In genomic region chr6:134436281-134436815, GRCh38 we compare ENCODE assay signal across 8 cellular contexts.
A peak's percentile ranks its signal among the peaks of the same experiment; 100 is the strongest.
DNase-seq lines count a peak whose midpoint lies in the region; ATAC-seq and TF ChIP-seq lines count a peak whose summit lies in the region.

No MANE protein-coding gene starts in this region.

- 41% methylated on average over 9 of the region's 9 CpGs for WGBS in prostate gland

- DNase-seq in NCI-H226 (peak; percentile 88), activated T-cell treated with anti-CD3 and anti-CD28 coated beads for 48 hours (ENCODE audit: low read depth) (peak; percentile 58), fibroblast of the conjunctiva (ENCODE audit: low read depth) (peak; percentile 95), renal cortical epithelial cell (ENCODE audit: low read depth) (peak; percentile 99), prostate gland (ENCODE audit: low spot score) (no peak), NCI-H2107 treated with DMSO at 0.1 percent for 48 hours (lab: John Stamatoyannopoulos, UW; ENCODE audit: unreplicated experiment) (no peak)

- TF ChIP-seq CTCF in prostate gland (IDR thresholded peaks at IDR 0.05) = no peak

- no peak for TF ChIP-seq POLR2A in prostate gland (IDR thresholded peaks at IDR 0.05)

- no peaks in the 10 kb centered on the region for H3K4me1 ChIP-seq in prostate gland (replicated peaks)

- H3K36me3 ChIP-seq in prostate gland = no peaks in the 10 kb centered on the region

- no peak overlapping the region for H3K27ac ChIP-seq in prostate gland

- intact Hi-C loops in prostate gland (cut with DNase I) = no loop called here

- peak; percentile 86 for ATAC-seq in GM18498 (IDR thresholded peaks at IDR 0.05; ENCODE audit: unreplicated experiment)
- ATAC-seq in HG02571 (IDR thresholded peaks at IDR 0.05; ENCODE audit: unreplicated experiment) = peak; percentile 82

- H3K27me3 ChIP-seq in prostate gland (replicated peaks; ENCODE audit: insufficient read depth) = no peaks in the 10 kb centered on the region

- no peak overlapping the region for H3K4me3 ChIP-seq in prostate gland

- no peaks in the 10 kb centered on the region for H3K9me3 ChIP-seq in prostate gland

Comparison
In these comparisons a context has a peak if more than half of its experiments do, and no peak if none do; other contexts are left out.
1. DNase-seq: peak in NCI-H226 (single experiment), activated T-cell treated with anti-CD3 and anti-CD28 coated beads for 48 hours (single experiment), fibroblast of the conjunctiva (single experiment) and renal cortical epithelial cell (single experiment); none in prostate gland (single experiment) and NCI-H2107 treated with DMSO at 0.1 percent for 48 hours (single experiment).